ENCODE assay signal across 20 cellular contexts in the genomic region with DNA sequence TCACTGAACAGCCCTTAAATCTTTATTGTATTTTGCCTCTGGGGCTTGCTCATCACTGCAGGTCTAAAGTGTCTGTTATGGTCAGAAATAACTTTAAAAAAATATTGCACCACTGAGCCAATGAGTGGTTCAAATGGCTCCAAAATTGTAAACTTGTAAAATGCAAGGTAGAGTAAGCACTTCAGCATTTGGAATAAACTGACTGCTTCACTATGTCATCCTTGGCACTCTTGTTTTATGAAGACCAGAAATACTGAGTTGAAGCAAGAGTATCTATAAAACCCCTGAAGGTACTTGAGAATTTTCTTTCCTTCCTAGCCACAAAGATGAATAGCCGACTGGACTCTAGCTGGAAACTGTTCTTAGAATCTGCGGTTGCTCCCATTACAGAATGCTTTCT.
"Had no signal": no experiment of that assay in that cellular context is flagged by ENCODE, and none has a peak within 500 bp of the region (broad histone marks: within the 10 kb centered on the region; RNA-seq: fewer than 3 reads in every experiment).

No MANE protein-coding gene starts in this region.

- H3K9me3 Mint-ChIP-seq: activated CD4-positive, alpha-beta memory T cell treated with anti-CD3 and anti-CD28 coated beads for 36 hours; activated naive CD4-positive, alpha-beta T cell treated with anti-CD3 and anti-CD28 coated beads for 36 hours; activated T-cell treated with anti-CD3 and anti-CD28 coated beads, Interleukin-2, amount 50 U/mL, for 4 hours; central memory CD8-positive, alpha-beta T cell; T-helper 1 cell treated with Interleukin-12 subunit alpha and Interleukin-12 subunit beta and Interleukin-4 antibody, amounts not matched to agents 30 μg/mL and 1 μg/mL, for 36 hours had no signal

- H3K27ac Mint-ChIP-seq: activated CD4-positive, alpha-beta memory T cell treated with anti-CD3 and anti-CD28 coated beads for 36 hours; activated CD4-positive, alpha-beta T cell treated with anti-CD3 and anti-CD28 coated beads, Interleukin-2, amount 10 ng/mL, durations not matched to agents 7 days and 5 days; activated naive CD4-positive, alpha-beta T cell treated with anti-CD3 and anti-CD28 coated beads for 36 hours; activated naive CD8-positive, alpha-beta T cell; brain; T-helper 1 cell treated with Interleukin-12 subunit alpha and Interleukin-12 subunit beta and Interleukin-4 antibody, amounts not matched to agents 30 μg/mL and 1 μg/mL, for 36 hours had no signal

- H3K4me3 Mint-ChIP-seq: activated CD4-positive, alpha-beta memory T cell treated with anti-CD3 and anti-CD28 coated beads for 36 hours; activated CD4-positive, alpha-beta T cell treated with anti-CD3 and anti-CD28 coated beads, Interleukin-2, amount 10 ng/mL, durations not matched to agents 7 days and 5 days; activated naive CD4-positive, alpha-beta T cell treated with anti-CD3 and anti-CD28 coated beads for 36 hours; activated naive CD8-positive, alpha-beta T cell; activated T-cell treated with anti-CD3 and anti-CD28 coated beads, Interleukin-2, amount 50 U/mL, for 4 hours; brain; central memory CD8-positive, alpha-beta T cell; T-helper 1 cell treated with Interleukin-12 subunit alpha and Interleukin-12 subunit beta and Interleukin-4 antibody, amounts not matched to agents 30 μg/mL and 1 μg/mL, for 36 hours had no signal

- H3K36me3 Mint-ChIP-seq: activated CD4-positive, alpha-beta memory T cell treated with anti-CD3 and anti-CD28 coated beads for 36 hours; activated naive CD8-positive, alpha-beta T cell; brain had no signal

- DNase-seq: activated CD4-positive, alpha-beta memory T cell treated with anti-CD3 and anti-CD28 coated beads for 36 hours; activated CD4-positive, alpha-beta T cell treated with anti-CD3 and anti-CD28 coated beads, Interleukin-2, amount 10 ng/mL, durations not matched to agents 7 days and 5 days; activated CD8-positive, alpha-beta memory T cell treated with anti-CD3 and anti-CD28 coated beads for 24 hours; activated gamma-delta T cell; activated naive CD4-positive, alpha-beta T cell treated with anti-CD3 and anti-CD28 coated beads for 36 hours; activated T-cell treated with anti-CD3 and anti-CD28 coated beads, Interleukin-2, amount 50 U/mL, for 4 hours; amygdala; KG1; NCI-H1092 treated with DMSO at 0.1 percent for 48 hours; NCI-H1436 treated with DMSO at 0.1 percent for 48 hours; NCI-H187; NCI-H2171; NCI-H510A; NCI-H526 treated with DMSO at 0.1 percent for 48 hours; Peyer's patch; SHP77 had no signal

- H3K4me1 Mint-ChIP-seq: activated CD4-positive, alpha-beta T cell treated with anti-CD3 and anti-CD28 coated beads, Interleukin-2, amount 10 ng/mL, durations not matched to agents 7 days and 5 days; brain; central memory CD8-positive, alpha-beta T cell had no signal

- H3K27me3 Mint-ChIP-seq: activated CD4-positive, alpha-beta memory T cell treated with anti-CD3 and anti-CD28 coated beads for 36 hours; activated CD4-positive, alpha-beta T cell treated with anti-CD3 and anti-CD28 coated beads, Interleukin-2, amount 10 ng/mL, durations not matched to agents 7 days and 5 days; activated naive CD8-positive, alpha-beta T cell; brain; central memory CD8-positive, alpha-beta T cell had no signal
